8 cellular contexts compared by ENCODE assay signal in the genomic region with DNA sequence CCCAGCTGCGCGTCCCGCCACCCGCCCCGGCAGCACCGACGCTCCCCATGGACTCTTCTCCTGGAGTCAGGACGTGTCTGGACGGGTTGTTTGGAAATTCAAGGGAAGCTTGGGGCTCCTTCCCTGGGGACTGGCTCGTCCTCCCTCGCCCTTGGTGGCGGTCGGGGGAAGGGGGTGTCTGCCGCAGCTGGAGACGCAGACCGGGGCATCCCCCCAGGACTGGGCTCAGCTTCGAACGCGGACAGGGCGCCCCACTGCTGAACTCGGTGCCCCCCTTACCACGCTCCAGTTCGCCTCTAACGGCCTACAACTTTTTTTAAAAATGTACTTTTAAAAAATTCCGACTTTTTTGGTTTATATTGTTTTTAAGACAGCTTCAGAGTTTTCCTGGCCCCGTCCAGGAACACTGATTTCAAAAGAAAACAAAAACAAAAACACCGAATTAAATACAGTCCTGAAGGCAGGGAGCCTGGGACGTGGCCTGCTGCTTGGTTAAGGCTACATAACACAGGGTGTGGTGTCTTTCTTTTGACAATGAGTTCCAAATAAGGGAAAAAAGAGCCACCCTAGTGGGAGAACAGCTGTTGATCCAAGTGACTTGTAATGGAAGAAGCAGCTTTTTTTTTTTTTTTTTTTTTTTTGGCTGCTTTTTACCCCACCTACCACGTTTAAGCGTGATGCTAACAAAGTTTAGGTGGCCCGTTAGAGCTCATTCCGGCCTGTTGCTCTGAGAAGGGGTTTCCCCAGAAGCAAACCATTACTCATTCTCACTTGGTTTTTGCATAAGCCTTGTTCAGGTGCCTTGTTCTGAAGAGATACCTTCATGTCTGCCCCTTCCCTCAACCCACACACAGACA. TPM values are rescaled to one million over a fixed set of nuclear protein-coding genes. Genes with fewer than 3 reads are reported as not detected.
A peak's percentile ranks its signal among the peaks of the same experiment; 100 is the strongest.
DNase-seq lines count a peak whose midpoint lies in the region; ATAC-seq and TF ChIP-seq lines count a peak whose summit lies in the region.

No MANE protein-coding gene starts in this region.

- POLR2A ChIA-PET in RWPE1 (lab: Yijun Ruan, JAX; ENCODE audit: low non-redundant PET): interaction anchor here (0.8 kb wide), 1 partner anchor 130 kb away, joined by 4 read pairs; the partner anchor contains the start of gene RPL5

- peaks cover 33% of the 10 kb centered on the region for H3K4me1 ChIP-seq in BLaER1
- H3K4me1 ChIP-seq in sigmoid colon: peaks cover 0 to 35% (median 24%) of the 10 kb centered on the region in 4 donors

- peak overlapping the region in 1 of 2 donors; percentile 98 for H3K27ac Mint-ChIP-seq in activated naive CD4-positive, alpha-beta T cell treated with anti-CD3 and anti-CD28 coated beads, Interleukin-2, amount 50 U/mL, for 72 hours

- 1 to 2% methylated on average over 32 of the region's 32 CpGs for WGBS in sigmoid colon, 2 donors

- H3K4me2 ChIP-seq in BLaER1: peak overlapping the region; percentile 91

- intact Hi-C loops in left ventricle myocardium superior (cut with micrococcal nuclease) (no loop called here), sigmoid colon (cut with DNase I) (loop anchor here (1.0 to 10.0 kb wide), 5 partner anchors 33 to 385 kb away; partner anchors contain the start of genes DR1, EVI5 and RPL5)

- H3K4me3 ChIP-seq in BLaER1: peak overlapping the region; percentile 83
- peak overlapping the region; percentile 82 to 91 (median 88) for H3K4me3 ChIP-seq in sigmoid colon

- H3K9me3 ChIP-seq in BLaER1: no peaks in the 10 kb centered on the region
- H3K9me3 ChIP-seq in sigmoid colon: no peaks in the 10 kb centered on the region

- H3K27me3 ChIP-seq in BLaER1 (no peaks in the 10 kb centered on the region), sigmoid colon (no peaks in the 10 kb centered on the region)

- peak overlapping the region; percentile 87 for H3K9ac ChIP-seq in BLaER1

- TF ChIP-seq CTCF in RWPE1 (conservative IDR thresholded peaks at IDR 0.05; ENCODE audit: low read depth) (no peak), sigmoid colon (IDR thresholded peaks at IDR 0.05) (no peak)

- CTCF ChIA-PET in RWPE1 (lab: Yijun Ruan, JAX): interaction anchor here (0.6 to 4.5 kb wide), 7 partner anchors 28 to 1615 kb away, joined by 3 to 20 read pairs (median 4); no protein-coding TSS in a partner anchor

- DNase-seq in RWPE1 (ENCODE audit: low spot score): peak; percentile 55
- DNase-seq in activated naive CD4-positive, alpha-beta T cell treated with anti-CD3 and anti-CD28 coated beads, Interleukin-2, amount 50 U/mL, for 72 hours (ENCODE audit: low spot score in 2 of 2): peak; percentile 60 to 75
- peak; percentile 51 for DNase-seq in left ventricle myocardium superior
- DNase-seq in sigmoid colon: peak; percentile 67
- DNase-seq in OCI-M2 (lab: John Stamatoyannopoulos, UW; ENCODE audit: unreplicated experiment): no peak

- H3K27ac ChIP-seq in BLaER1: peak overlapping the region; percentile 87
- peak overlapping the region; percentile 94 for H3K27ac ChIP-seq in RWPE1
- H3K27ac ChIP-seq in sigmoid colon: peak overlapping the region; percentile 96 to 99 (median 98)

- TF ChIP-seq EP300 in sigmoid colon (IDR thresholded peaks at IDR 0.05): no peak

- no peaks in the 10 kb centered on the region for H3K9me3 Mint-ChIP-seq in activated naive CD4-positive, alpha-beta T cell treated with anti-CD3 and anti-CD28 coated beads, Interleukin-2, amount 50 U/mL, for 72 hours

- H3K36me3 ChIP-seq in BLaER1 (no peaks in the 10 kb centered on the region), sigmoid colon (no peaks in the 10 kb centered on the region)

- ATAC-seq in HG03196 (IDR thresholded peaks at IDR 0.05; ENCODE audit: unreplicated experiment) (peak; percentile 58), left ventricle myocardium superior (peak; percentile 53)
- peak; percentile 78 to 80 for ATAC-seq in activated naive CD4-positive, alpha-beta T cell treated with anti-CD3 and anti-CD28 coated beads, Interleukin-2, amount 50 U/mL, for 72 hours

- peaks cover 0 to 11% of the 10 kb centered on the region in 2 donors for H3K36me3 Mint-ChIP-seq in activated naive CD4-positive, alpha-beta T cell treated with anti-CD3 and anti-CD28 coated beads, Interleukin-2, amount 50 U/mL, for 72 hours

- peak; percentile 32 for TF ChIP-seq POLR2A in GM19193 (IDR thresholded peaks at IDR 0.05; ENCODE audit: extremely low read depth, insufficient read depth, insufficient read length)
- peak; percentile 40 to 49 for TF ChIP-seq POLR2A in sigmoid colon (IDR thresholded peaks at IDR 0.05)

- no peaks in the 10 kb centered on the region for H4K20me1 ChIP-seq in BLaER1

RNA-seq across cellular contexts. Expression of gene DIPK1A, which starts 0.9 kb away (rescaled TPM):
- total RNA-seq in activated naive CD4-positive, alpha-beta T cell treated with anti-CD3 and anti-CD28 coated beads, Interleukin-2, amount 50 U/mL, for 72 hours: 1 to 10 TPM; 5.8 to 8.0 TPM
- 7.3 TPM for total RNA-seq in left ventricle myocardium superior
- 10 to 100 TPM; 19.1 to 35.5 (median 26.7) TPM for total RNA-seq in sigmoid colon
- polyA plus RNA-seq in sigmoid colon: 1 to 10 TPM; 1.8 to 7.3 (median 2.5) TPM
